ENCODE assay signal across 8 cellular contexts in genomic region chr3:53236112-53236841, GRCh38. TPM values are rescaled to one million over a fixed set of nuclear protein-coding genes. Genes with fewer than 3 reads are reported as not detected.
DNase-seq lines count a peak whose midpoint lies in the region; ATAC-seq and TF ChIP-seq lines count a peak whose summit lies in the region.

No MANE protein-coding gene starts in this region.

- H3K27ac ChIP-seq in OCI-LY7 (ENCODE audit: low read depth, low read length, poor library complexity, severe bottlenecking): peak overlapping the region; percentile 26

- POLR2A ChIA-PET in OCI-LY7 (lab: Charles Lee): no interaction called here

- no TSS peak for BruUV-seq in OCI-LY7 (replicated peaks; lab: Mats Ljungman, UMichigan)

- no peaks in the 10 kb centered on the region for H3K27me3 Mint-ChIP-seq in chondrocyte (ENCODE audit: low read depth)

- no peak overlapping the region for H3K4me3 Mint-ChIP-seq in chondrocyte (ENCODE audit: unreplicated experiment)

- H3K27ac Mint-ChIP-seq in chondrocyte (ENCODE audit: unreplicated experiment): peak overlapping the region; percentile 97

- no peak overlapping the region for H3K4me3 ChIP-seq in OCI-LY7 (ENCODE audit: low read depth, low read length, poor library complexity, severe bottlenecking)

- no peaks in the 10 kb centered on the region for H4K20me1 ChIP-seq in OCI-LY7 (ENCODE audit: insufficient read depth, low read length)

- no peak overlapping the region for H2AFZ ChIP-seq in OCI-LY7 (ENCODE audit: low read length)

- peaks cover 6% of the 10 kb centered on the region for H3K4me1 ChIP-seq in OCI-LY7 (ENCODE audit: insufficient read depth, low read length, poor library complexity, severe bottlenecking)

- intact Hi-C loops in OCI-LY7 (cut with micrococcal nuclease; ENCODE audit: unreplicated experiment): no loop called here
- intact Hi-C loops in left colon (cut with DNase I, micrococcal nuclease): no loop called here

- H3K36me3 Mint-ChIP-seq in chondrocyte (ENCODE audit: low read depth): peaks cover 26% of the 10 kb centered on the region

- H3K9me2 ChIP-seq in OCI-LY7 (ENCODE audit: insufficient read depth, low read length): no peaks in the 10 kb centered on the region

- ATAC-seq in left colon: peak; percentile 69
- ATAC-seq in HG02973 (IDR thresholded peaks at IDR 0.05; ENCODE audit: unreplicated experiment): no peak
- no peak for ATAC-seq in GM19023 (IDR thresholded peaks at IDR 0.05; ENCODE audit: unreplicated experiment)

- no peak overlapping the region for H3K4me2 ChIP-seq in OCI-LY7 (ENCODE audit: low read length)

- CTCF ChIA-PET in OCI-LY7 (lab: Charles Lee; ENCODE audit: unreplicated experiment): interaction anchor here (0.6 kb wide), 1 partner anchor 122 kb away, joined by 3 read pairs; no protein-coding TSS in a partner anchor

- DNase-seq in ELF-1 (ENCODE audit: low read depth, low spot score) (peak; percentile 85), OCI-LY7 (ENCODE audit: low spot score) (no peak), chondrocyte (ENCODE audit: low spot score) (no peak), left colon (peak; percentile 65 to 78), superior temporal gyrus (ENCODE audit: extremely low spot score) (peak; percentile 45), NCI-H1436 (lab: John Stamatoyannopoulos, UW) (no peak)

- no peaks in the 10 kb centered on the region for H3K9me3 ChIP-seq in OCI-LY7 (ENCODE audit: low read length)

- no peak for TF ChIP-seq CTCF in OCI-LY7 (conservative IDR thresholded peaks at IDR 0.05; ENCODE audit: low read length)
- no peak for TF ChIP-seq CTCF in chondrocyte (IDR thresholded peaks at IDR 0.05)

- peaks cover 51% of the 10 kb centered on the region for H3K4me1 Mint-ChIP-seq in chondrocyte (ENCODE audit: low read depth)

- H3K79me2 ChIP-seq in OCI-LY7 (ENCODE audit: insufficient read depth, low read depth, low read length): no peaks in the 10 kb centered on the region

- H3K36me3 ChIP-seq in OCI-LY7 (ENCODE audit: insufficient read depth, low read length): peaks cover 95% of the 10 kb centered on the region

- H3K9me3 Mint-ChIP-seq in chondrocyte (ENCODE audit: low read depth): no peaks in the 10 kb centered on the region

RNA-seq across cellular contexts. Expression of gene TKT, which starts 19.5 kb away (rescaled TPM):
- 248 and 325 TPM in 2 replicates for total RNA-seq in OCI-LY7 (2014; rRNA removed; shearing (Covaris generic))
- 386 and 415 TPM in 2 replicates for total RNA-seq in OCI-LY7 (2022)
- total RNA-seq in chondrocyte: 165 to 299 TPM (median 169 TPM) in 3 replicates
- 100 to 1,000 TPM; 170 to 242 TPM for total RNA-seq in left colon

Comparison
In these comparisons a context has a peak if more than half of its experiments do, and no peak if none do; other contexts are left out.
1. DNase-seq: peak in ELF-1 (single experiment), left colon (2 of 2) and superior temporal gyrus (single experiment); none in OCI-LY7 (single experiment), chondrocyte (single experiment) and NCI-H1436 (single experiment).